In the genomic region with DNA sequence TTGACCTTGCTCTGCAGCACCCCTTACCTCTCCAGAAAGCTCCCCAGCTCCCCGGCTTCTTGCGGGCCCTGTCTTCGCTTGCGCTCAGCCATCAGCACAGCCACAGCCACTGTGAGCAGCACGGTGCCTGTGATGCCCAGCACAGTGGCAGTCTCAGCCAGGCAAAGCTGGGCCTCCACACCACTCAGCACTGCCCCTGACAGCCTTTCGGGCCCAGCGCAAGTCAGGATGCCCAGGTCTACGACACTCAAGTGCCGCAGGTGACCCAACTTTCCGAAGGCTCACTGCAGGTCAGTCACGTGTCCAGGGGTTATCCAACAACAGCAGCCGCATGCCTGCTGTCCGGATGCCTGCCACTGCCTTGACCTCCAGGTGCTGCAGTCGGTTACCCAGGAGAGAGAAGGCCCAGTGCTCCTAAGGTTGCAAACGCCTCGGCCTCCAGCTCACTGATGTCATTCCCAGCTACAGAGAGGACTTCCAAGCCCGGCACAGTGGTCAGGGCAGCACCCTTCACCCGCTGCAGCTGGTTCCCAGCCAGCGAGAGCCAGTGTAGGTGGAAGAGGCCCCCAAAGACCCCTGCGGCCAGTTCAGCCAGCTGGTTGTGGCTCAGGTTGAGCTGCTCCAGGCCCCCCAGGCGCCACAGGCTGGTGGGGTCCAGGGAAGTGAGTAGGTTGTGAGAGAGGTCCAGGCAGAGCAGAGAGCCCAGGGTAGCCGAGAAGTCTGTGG, we compare ENCODE assay signal across 1 cellular context.
TF ChIP-seq lines count a peak whose summit lies in the region.

No MANE protein-coding gene starts in this region.

TF ChIP-seq in GM12878, 131 proteins besides CTCF, POLR2A, EP300 and RAD21:
- no peak for TF ChIP-seq NFXL1 (IDR thresholded peaks at IDR 0.05; ENCODE audit: borderline replicate concordance)
- TF ChIP-seq, protein P1, sequence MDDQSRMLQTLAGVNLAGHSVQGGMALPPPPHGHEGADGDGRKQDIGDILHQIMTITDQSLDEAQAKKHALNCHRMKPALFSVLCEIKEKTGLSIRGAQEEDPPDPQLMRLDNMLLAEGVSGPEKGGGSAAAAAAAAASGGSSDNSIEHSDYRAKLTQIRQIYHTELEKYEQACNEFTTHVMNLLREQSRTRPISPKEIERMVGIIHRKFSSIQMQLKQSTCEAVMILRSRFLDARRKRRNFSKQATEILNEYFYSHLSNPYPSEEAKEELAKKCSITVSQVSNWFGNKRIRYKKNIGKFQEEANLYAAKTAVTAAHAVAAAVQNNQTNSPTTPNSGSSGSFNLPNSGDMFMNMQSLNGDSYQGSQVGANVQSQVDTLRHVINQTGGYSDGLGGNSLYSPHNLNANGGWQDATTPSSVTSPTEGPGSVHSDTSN (IDR thresholded peaks at IDR 0.05; ENCODE audit: insufficient replicate concordance, low read depth, low read length) = no peak
